ENCODE assay signal across 34 cellular contexts in the genomic region with DNA sequence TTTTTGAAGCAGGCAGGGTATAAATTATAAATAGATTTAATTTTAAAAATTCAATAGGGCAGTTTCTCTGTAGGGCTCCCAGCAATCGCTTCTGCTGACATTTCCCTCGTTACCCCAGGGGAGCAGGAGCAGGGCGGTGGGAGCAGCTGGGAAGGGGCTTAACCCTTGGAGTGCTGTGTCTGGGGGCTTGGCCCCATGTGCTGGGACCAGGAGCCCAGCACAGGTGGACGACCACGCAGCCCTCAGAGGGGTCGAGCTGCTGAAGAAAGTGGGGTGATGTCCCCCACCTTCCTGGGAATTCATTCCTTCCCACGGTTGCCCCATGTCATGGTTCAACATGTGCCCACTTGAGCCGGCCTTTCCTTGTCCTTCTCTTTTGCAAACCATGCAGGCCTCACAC.
"Had no signal": no experiment of that assay in that cellular context is flagged by ENCODE, and none has a peak within 500 bp of the region (broad histone marks: within the 10 kb centered on the region; RNA-seq: fewer than 3 reads in every experiment).

No MANE protein-coding gene starts in this region.

- H3K9me3 Mint-ChIP-seq: dendritic cell treated with granulocyte-macrophage colony-stimulating factor and Interleukin-4, amounts not matched to agents 40 ng/mL and 50 ng/mL, for 4 days; natural killer cell had no signal

- ATAC-seq: activated CD4-positive, alpha-beta T cell treated with anti-CD3 and anti-CD28 coated beads for 36 hours; activated CD8-positive, alpha-beta memory T cell treated with anti-CD3 and anti-CD28 coated beads, Interleukin-2, amount 10 ng/mL, durations not matched to agents 7 days and 5 days; activated CD8-positive, alpha-beta T cell treated with anti-CD3 and anti-CD28 coated beads, Interleukin-2, amount 10 ng/mL, durations not matched to agents 7 days and 5 days; esophagus mucosa; foreskin keratinocyte; lower lobe of right lung; natural killer cell; stimulated activated memory B cell treated with anti-CD40 and anti-IgM and Interleukin-4, amounts not matched to agents 10 μg/mL and 1 μg/mL and 100 μg/mL, for 72 hours; T-cell; upper lobe of right lung had no signal

- H3K4me3 ChIP-seq: heart right ventricle, lower lobe of right lung, ovary, smooth muscle cell, stomach, thyroid gland, upper lobe of right lung had no signal

- H3K27ac ChIP-seq: brain microvascular endothelial cell, foreskin keratinocyte, heart right ventricle, lower lobe of right lung, neutrophil, ovary, stomach, thyroid gland, upper lobe of right lung had no signal

- H3K27ac Mint-ChIP-seq: activated CD4-positive, alpha-beta T cell treated with anti-CD3 and anti-CD28 coated beads for 36 hours; activated CD8-positive, alpha-beta memory T cell treated with anti-CD3 and anti-CD28 coated beads, Interleukin-2, amount 10 ng/mL, durations not matched to agents 7 days and 5 days; activated CD8-positive, alpha-beta T cell treated with anti-CD3 and anti-CD28 coated beads, Interleukin-2, amount 10 ng/mL, durations not matched to agents 7 days and 5 days; activated naive CD8-positive, alpha-beta T cell treated with anti-CD3 and anti-CD28 coated beads, Interleukin-2, amount 10 ng/mL, durations not matched to agents 7 days and 5 days; activated T-helper 2 cell treated with anti-CD3 and anti-CD28 coated beads, Interferon-gamma antibody, Interleukin-2, Interleukin-4, amounts not matched to agents 10 μg/mL and 5 μg/mL and 100 μg/mL, durations not matched to agents 14 hours and 24 hours and 36 hours; dendritic cell treated with granulocyte-macrophage colony-stimulating factor and Interleukin-4, amounts not matched to agents 40 ng/mL and 50 ng/mL, for 4 days; endodermal cell; natural killer cell; progenitor cell of endocrine pancreas; stimulated activated memory B cell treated with anti-CD40 and anti-IgM and Interleukin-4, amounts not matched to agents 10 μg/mL and 1 μg/mL and 100 μg/mL, for 72 hours; T-cell; T-helper 2 cell treated with Interferon-gamma antibody and Interleukin-4, amounts not matched to agents 5 μg/mL and 100 μg/mL, for 36 hours had no signal

- H3K36me3 Mint-ChIP-seq: activated CD8-positive, alpha-beta memory T cell treated with anti-CD3 and anti-CD28 coated beads, Interleukin-2, amount 10 ng/mL, durations not matched to agents 7 days and 5 days; activated naive CD8-positive, alpha-beta T cell treated with anti-CD3 and anti-CD28 coated beads, Interleukin-2, amount 10 ng/mL, durations not matched to agents 7 days and 5 days; natural killer cell; stimulated activated memory B cell treated with anti-CD40 and anti-IgM and Interleukin-4, amounts not matched to agents 10 μg/mL and 1 μg/mL and 100 μg/mL, for 72 hours; T-cell had no signal

- FAIRE-seq: astrocyte had no signal

- H3K36me3 ChIP-seq: brain microvascular endothelial cell, heart right ventricle, lower lobe of right lung, neutrophil, ovary, stomach, thyroid gland, upper lobe of right lung had no signal

- DNase-seq: activated CD4-positive, alpha-beta T cell treated with anti-CD3 and anti-CD28 coated beads for 36 hours; activated CD4-positive, CD25-positive, alpha-beta regulatory T cell; activated CD8-positive, alpha-beta memory T cell treated with anti-CD3 and anti-CD28 coated beads, Interleukin-2, amount 10 ng/mL, durations not matched to agents 7 days and 5 days; activated CD8-positive, alpha-beta T cell treated with anti-CD3 and anti-CD28 coated beads, Interleukin-2, amount 10 ng/mL, durations not matched to agents 7 days and 5 days; activated naive CD4-positive, alpha-beta T cell treated with Interleukin-2 at 50 U/mL for 16 hours; activated naive CD8-positive, alpha-beta T cell treated with anti-CD3 and anti-CD28 coated beads, Interleukin-2, amount 10 ng/mL, durations not matched to agents 7 days and 5 days; activated T-cell treated with anti-CD3 and anti-CD28 coated beads, Interleukin-2, amount 50 U/mL, for 48 hours; amniotic stem cell; brain microvascular endothelial cell; caudate nucleus; foreskin keratinocyte; heart right ventricle; kidney glomerular epithelial cell; lower lobe of right lung; mesenchymal stem cell; natural killer cell; ovary; stimulated activated CD4-positive, alpha-beta T cell treated with anti-CD3 and anti-CD28 coated beads, Interleukin-1b, Interleukin-23, amount 100 ng/mL, for 48 hours; stimulated activated CD4-positive, alpha-beta T cell treated with anti-CD3 and anti-CD28 coated beads, Interleukin-4, amount 100 ng/mL, for 4 hours; stimulated activated CD8-positive, alpha-beta memory T cell treated with anti-CD3 and anti-CD28 coated beads, Interleukin-4, amount 100 ng/mL, for 48 hours; stomach; T-cell; thyroid gland; upper lobe of right lung had no signal

- H3K9me3 ChIP-seq: heart right ventricle, lower lobe of right lung, neutrophil, ovary, thyroid gland, upper lobe of right lung had no signal

- H3K4me3 Mint-ChIP-seq: activated CD4-positive, alpha-beta T cell treated with anti-CD3 and anti-CD28 coated beads for 36 hours; activated CD8-positive, alpha-beta memory T cell treated with anti-CD3 and anti-CD28 coated beads, Interleukin-2, amount 10 ng/mL, durations not matched to agents 7 days and 5 days; activated CD8-positive, alpha-beta T cell treated with anti-CD3 and anti-CD28 coated beads, Interleukin-2, amount 10 ng/mL, durations not matched to agents 7 days and 5 days; activated naive CD8-positive, alpha-beta T cell treated with anti-CD3 and anti-CD28 coated beads, Interleukin-2, amount 10 ng/mL, durations not matched to agents 7 days and 5 days; dendritic cell treated with granulocyte-macrophage colony-stimulating factor and Interleukin-4, amounts not matched to agents 40 ng/mL and 50 ng/mL, for 4 days; endodermal cell; natural killer cell; stimulated activated memory B cell treated with anti-CD40 and anti-IgM and Interleukin-4, amounts not matched to agents 10 μg/mL and 1 μg/mL and 100 μg/mL, for 72 hours; T-cell; T-helper 2 cell treated with Interferon-gamma antibody and Interleukin-4, amounts not matched to agents 5 μg/mL and 100 μg/mL, for 36 hours had no signal

- H3K4me1 ChIP-seq: foreskin keratinocyte, lower lobe of right lung, stomach, thyroid gland, upper lobe of right lung had no signal

- H3K4me1 Mint-ChIP-seq: activated CD4-positive, alpha-beta T cell treated with anti-CD3 and anti-CD28 coated beads for 36 hours; activated CD8-positive, alpha-beta memory T cell treated with anti-CD3 and anti-CD28 coated beads, Interleukin-2, amount 10 ng/mL, durations not matched to agents 7 days and 5 days; activated naive CD8-positive, alpha-beta T cell treated with anti-CD3 and anti-CD28 coated beads, Interleukin-2, amount 10 ng/mL, durations not matched to agents 7 days and 5 days; natural killer cell; stimulated activated memory B cell treated with anti-CD40 and anti-IgM and Interleukin-4, amounts not matched to agents 10 μg/mL and 1 μg/mL and 100 μg/mL, for 72 hours; T-cell had no signal

- H3K4me2 ChIP-seq: smooth muscle cell had no signal

- H3K27me3 ChIP-seq: brain microvascular endothelial cell, ovary, thyroid gland had no signal
